ENCODE assay signal across 8 cellular contexts in the genomic region with DNA sequence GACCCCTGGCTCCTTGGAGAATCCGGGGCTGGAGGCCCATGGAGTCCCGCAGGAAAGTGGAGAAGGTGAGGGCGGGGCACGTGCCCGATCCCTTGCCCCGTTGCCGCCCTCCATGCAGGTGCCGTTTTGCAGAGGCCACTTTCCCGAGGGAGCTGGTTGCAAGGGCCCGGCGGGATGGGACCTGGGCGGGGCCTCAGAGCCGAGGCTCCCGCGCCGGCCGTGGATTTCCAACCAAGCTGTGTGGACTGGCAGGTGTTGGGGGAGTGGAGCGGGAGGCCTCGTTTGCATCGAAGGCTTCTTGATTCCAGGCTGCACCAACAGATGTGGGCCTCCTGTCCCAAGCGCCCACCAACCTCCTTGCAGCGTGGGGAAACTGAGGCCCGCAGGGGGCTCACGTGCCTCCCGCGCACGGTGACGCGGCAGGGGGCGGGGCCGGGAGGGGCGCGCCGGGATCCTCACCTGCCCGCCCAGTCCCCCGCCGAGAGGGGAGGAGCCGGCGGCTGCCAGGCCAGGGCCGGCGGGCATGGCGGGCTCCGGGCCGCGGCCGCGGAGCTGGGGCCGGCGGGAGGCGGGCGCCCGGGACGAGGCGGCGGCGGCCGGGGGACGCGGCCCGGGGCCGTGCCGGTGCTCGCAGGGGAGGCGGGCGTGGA. TPM values are rescaled to one million over a fixed set of nuclear protein-coding genes. Genes with fewer than 3 reads are reported as not detected.
DNase-seq lines count a peak whose midpoint lies in the region; FAIRE-seq and TF ChIP-seq lines count a peak whose summit lies in the region.

No MANE protein-coding gene starts in this region.

- no peaks in the 10 kb centered on the region for H3K9me2 ChIP-seq in Loucy (replicated peaks; ENCODE audit: low read depth, low read length)

- no peak overlapping the region for H2AFZ ChIP-seq in Loucy (ENCODE audit: low read length)

- no peak for FAIRE-seq in kidney (lab: Jason Lieb, UNC)

- H3K4me1 Mint-ChIP-seq in brain = peaks cover 27% of the 10 kb centered on the region

- peak overlapping the region in 3 of 5 experiments; percentile 88 to 91 (median 90) for H3K27ac Mint-ChIP-seq in brain

- H3K4me3 Mint-ChIP-seq in brain = peak overlapping the region; percentile 76 to 86 (median 79)

- H3K9me3 ChIP-seq in Loucy (ENCODE audit: insufficient read depth, low read depth, low read length) = no peaks in the 10 kb centered on the region
- no peaks in the 10 kb centered on the region for H3K9me3 ChIP-seq in kidney (ENCODE audit: control insufficient read depth in 1 of 2, low read length in 2 of 2)
- H3K9me3 ChIP-seq in subcutaneous abdominal adipose tissue (ENCODE audit: control insufficient read depth in 5 of 5, low read length in 5 of 5) = no peaks in the 10 kb centered on the region

- peak overlapping the region; percentile 84 for H3K4me3 ChIP-seq in Loucy (ENCODE audit: low read length, poor library complexity, severe bottlenecking)
- peak overlapping the region in 1 of 2 donors; percentile 3 for H3K4me3 ChIP-seq in kidney (ENCODE audit: low read length in 2 of 2)
- peak overlapping the region in 4 of 5 donors; percentile 42 to 63 (median 44) for H3K4me3 ChIP-seq in subcutaneous abdominal adipose tissue (ENCODE audit: low read depth in 1 of 5, low read length in 5 of 5)

- H3K27me3 ChIP-seq in Loucy (ENCODE audit: insufficient read depth, low read length, poor library complexity, severe bottlenecking) = no peaks in the 10 kb centered on the region
- no peaks in the 10 kb centered on the region for H3K27me3 ChIP-seq in subcutaneous abdominal adipose tissue (ENCODE audit: control insufficient read depth in 5 of 5, insufficient read depth in 4 of 5, low read length in 5 of 5)

- H3K27ac ChIP-seq in kidney (ENCODE audit: low read depth in 2 of 2, low read length in 2 of 2) (no peak overlapping the region), subcutaneous abdominal adipose tissue (ENCODE audit: low read depth, low read length) (no peak overlapping the region)

- peaks cover 22% of the 10 kb centered on the region for H3K36me3 Mint-ChIP-seq in brain

- H3K9ac ChIP-seq in Loucy (ENCODE audit: low read depth, low read length, poor library complexity, severe bottlenecking) = peak overlapping the region; percentile 86
- no peak overlapping the region for H3K9ac ChIP-seq in kidney (ENCODE audit: low read length in 2 of 2)
- H3K9ac ChIP-seq in subcutaneous abdominal adipose tissue (ENCODE audit: low read length in 5 of 5) = peak overlapping the region in 1 of 5 donors; percentile 49

- intact Hi-C loops in kidney (cut with DNase I) = no loop called here

- peak; percentile 81 for DNase-seq in GM03348 (ENCODE audit: low spot score)
- DNase-seq in kidney = peak; percentile 77
- DNase-seq in erythroblast (lab: John Stamatoyannopoulos, UW) = no peak
- DNase-seq in DMS153 treated with DMSO at 0.1 percent for 48 hours (lab: John Stamatoyannopoulos, UW; ENCODE audit: unreplicated experiment) = no peak
- DNase-seq in H4 (ENCODE audit: low spot score) = no peak

- H3K36me3 ChIP-seq in Loucy (ENCODE audit: insufficient read depth, low read length) = peaks cover 9% of the 10 kb centered on the region; the same call in 1 of the 2 replicates
- peaks cover 3 to 7% of the 10 kb centered on the region in 2 donors for H3K36me3 ChIP-seq in kidney (ENCODE audit: control insufficient read depth in 1 of 2, insufficient read depth in 2 of 2, low read length in 2 of 2)
- H3K36me3 ChIP-seq in subcutaneous abdominal adipose tissue (ENCODE audit: control insufficient read depth in 5 of 5, insufficient read depth in 5 of 5, low read length in 5 of 5) = peaks cover 0 to 43% (median 17%) of the 10 kb centered on the region in 5 donors

- H3K4me2 ChIP-seq in Loucy (ENCODE audit: low read depth, low read length, poor library complexity, severe bottlenecking) = peak overlapping the region; percentile 91

- peaks cover 8 to 20% (median 11%) of the 10 kb centered on the region in 5 experiments for H3K9me3 Mint-ChIP-seq in brain

- peaks cover 69% of the 10 kb centered on the region for H4K20me1 ChIP-seq in Loucy (ENCODE audit: insufficient read depth, low read length, poor library complexity, severe bottlenecking)

- TF ChIP-seq POLR2A in erythroblast (IDR thresholded peaks at IDR 0.05; ENCODE audit: low read length) = no peak

- no peaks in the 10 kb centered on the region for H3K27me3 Mint-ChIP-seq in brain

- TF ChIP-seq CTCF in Loucy (conservative IDR thresholded peaks at IDR 0.05; ENCODE audit: low read length) (no peak), brain (conservative IDR thresholded peaks at IDR 0.05) (no peak), kidney (IDR thresholded peaks at IDR 0.05; ENCODE audit: borderline replicate concordance, extremely low read depth, insufficient read depth) (no peak)

- peaks cover 64% of the 10 kb centered on the region for H3K4me1 ChIP-seq in Loucy (ENCODE audit: insufficient read depth, low read length, poor library complexity, severe bottlenecking)
- peaks cover 0 to 8% of the 10 kb centered on the region in 2 donors for H3K4me1 ChIP-seq in kidney (ENCODE audit: control insufficient read depth in 1 of 2, insufficient read depth in 1 of 2, low read depth in 1 of 2, low read length in 2 of 2)
- peaks cover 3 to 49% (median 40%) of the 10 kb centered on the region in 5 donors for H3K4me1 ChIP-seq in subcutaneous abdominal adipose tissue (ENCODE audit: control insufficient read depth in 5 of 5, insufficient read depth in 5 of 5, low read length in 5 of 5)

- peaks cover 4% of the 10 kb centered on the region; the same call in 1 of the 2 replicates for H3F3A ChIP-seq in Loucy (ENCODE audit: low read depth)

- peaks cover 86% of the 10 kb centered on the region for H3K79me2 ChIP-seq in Loucy (ENCODE audit: insufficient read depth, low read length)

RNA-seq across cellular contexts. Expression of a gene that starts 24.9 kb away (rescaled TPM):
- 30.3 TPM for polyA plus RNA-seq in brain (ENCODE audit: insufficient read depth, low read depth, low replicate concordance)
- total RNA-seq in kidney = 128 TPM
- polyA plus RNA-seq in kidney (ENCODE audit: insufficient read depth, low read depth, low replicate concordance) = 27.3 TPM
- total RNA-seq in H4 (2014; rRNA removed; shearing (Covaris generic)) = 10.9 and 17.7 TPM in 2 replicates

RNA-seq across cellular contexts. Expression of a gene that starts 25.8 kb away (rescaled TPM):
- 408 TPM for polyA plus RNA-seq in brain (ENCODE audit: insufficient read depth, low read depth, low replicate concordance)
- 313 TPM for total RNA-seq in kidney
- polyA plus RNA-seq in kidney (ENCODE audit: insufficient read depth, low read depth, low replicate concordance) = 232 TPM
- total RNA-seq in H4 (2014; rRNA removed; shearing (Covaris generic)) = 117 and 125 TPM in 2 replicates

Comparison
In these comparisons a context has a peak if more than half of its experiments do, and no peak if none do; other contexts are left out.
1. DNase-seq: peak in GM03348 (single experiment) and kidney (single experiment); none in erythroblast (0 of 2), DMS153 treated with DMSO at 0.1 percent for 48 hours (single experiment) and H4 (single experiment).